In the genomic region with DNA sequence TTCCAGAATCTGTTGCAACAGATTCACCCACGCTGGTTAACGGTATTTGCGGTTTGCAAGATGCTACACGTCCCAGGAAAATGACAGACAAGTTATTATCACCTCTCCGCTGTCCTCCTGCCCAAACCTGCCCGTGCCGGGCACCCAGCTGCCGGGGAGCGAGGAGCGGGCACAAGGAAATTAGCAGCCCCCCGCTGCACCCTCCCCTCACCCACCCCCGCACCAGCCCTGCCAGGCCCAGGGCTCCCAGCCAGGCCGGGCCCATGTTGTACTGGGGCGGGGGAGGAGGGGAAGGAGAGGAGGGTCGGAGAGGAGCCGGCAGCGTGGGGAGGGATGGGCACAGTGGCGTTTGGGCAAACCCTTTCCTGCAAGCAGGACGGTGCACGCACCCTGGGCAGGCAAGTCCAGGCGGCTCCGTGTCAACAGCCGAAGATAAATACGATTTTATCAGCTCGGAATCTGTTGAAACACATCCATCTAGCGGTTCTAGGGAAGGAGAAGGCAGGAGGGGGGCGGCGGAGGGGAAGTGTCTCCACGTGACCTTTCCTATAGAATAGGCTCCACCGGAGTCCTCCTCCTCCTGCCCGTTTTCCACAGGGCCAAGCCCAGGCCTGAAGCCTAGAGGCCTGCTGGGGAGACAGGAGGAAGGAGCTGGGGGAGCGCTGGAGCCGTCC, we compare ENCODE assay signal across 15 cellular contexts. TPM values are rescaled to one million over a fixed set of nuclear protein-coding genes. Genes with fewer than 3 reads are reported as not detected.
DNase-seq lines count a peak whose midpoint lies in the region; ATAC-seq and TF ChIP-seq lines count a peak whose summit lies in the region.
"Had no signal": no experiment of that assay in that cellular context is flagged by ENCODE, and none has a peak within 500 bp of the region (broad histone marks: within the 10 kb centered on the region; RNA-seq: fewer than 3 reads in every experiment).

No MANE protein-coding gene starts in this region.

- H3K4me3 Mint-ChIP-seq in GM23338 (no peak overlapping the region), T-cell (no peak overlapping the region)
- H3K4me3 Mint-ChIP-seq in activated T-cell treated with anti-CD3 and anti-CD28 coated beads, Interleukin-2, amount 50 U/mL, for 24 hours, result no peak overlapping the region
- H3K4me3 Mint-ChIP-seq: nephron progenitor cell had no signal

- CTCF ChIA-PET in T-cell (lab: Charles Lee), result no interaction called here

- H3K36me3 Mint-ChIP-seq in GM23338 (ENCODE audit: low read depth), result no peaks in the 10 kb centered on the region
- no peaks in the 10 kb centered on the region for H3K36me3 Mint-ChIP-seq in activated T-cell treated with anti-CD3 and anti-CD28 coated beads, Interleukin-2, amount 50 U/mL, for 24 hours (ENCODE audit: low read depth)
- H3K36me3 Mint-ChIP-seq in T-cell, result no peaks in the 10 kb centered on the region

- no peaks in the 10 kb centered on the region for H3K9me2 ChIP-seq in GM23338 (ENCODE audit: insufficient read depth)

- H3F3A ChIP-seq in GM23338 (replicated peaks; ENCODE audit: low read depth), result no peaks in the 10 kb centered on the region

- no peaks in the 10 kb centered on the region for H3K4me1 ChIP-seq in GM23338 (ENCODE audit: insufficient read depth)
- H3K4me1 ChIP-seq: uterus had no signal

- no peak overlapping the region for H3K4me2 ChIP-seq in GM23338

- H2AFZ ChIP-seq in GM23338, result no peak overlapping the region

- no peak overlapping the region for H3K27ac Mint-ChIP-seq in GM23338
- H3K27ac Mint-ChIP-seq in activated T-cell treated with anti-CD3 and anti-CD28 coated beads, Interleukin-2, amount 50 U/mL, for 24 hours, result no peak overlapping the region
- no peak overlapping the region for H3K27ac Mint-ChIP-seq in T-cell
- H3K27ac Mint-ChIP-seq: nephron progenitor cell had no signal

- no peaks in the 10 kb centered on the region for H3K9me3 Mint-ChIP-seq in GM23338
- H3K9me3 Mint-ChIP-seq in activated T-cell treated with anti-CD3 and anti-CD28 coated beads, Interleukin-2, amount 50 U/mL, for 24 hours, result no peaks in the 10 kb centered on the region
- H3K9me3 Mint-ChIP-seq in T-cell, result no peaks in the 10 kb centered on the region
- H3K9me3 Mint-ChIP-seq: nephron progenitor cell had no signal

- no peaks in the 10 kb centered on the region for H3K27me3 ChIP-seq in GM23338 (ENCODE audit: insufficient read depth)

- DNase-seq in GM23338 (ENCODE audit: low spot score), result no peak
- peak; percentile 95 for DNase-seq in NCI-H1694 (lab: John Stamatoyannopoulos, UW)
- peak; percentile 72 for DNase-seq in SIG-M5 treated with dmso at 0.1 percent for 504 hours (lab: John Stamatoyannopoulos, UW; ENCODE audit: unreplicated experiment)
- no peak for DNase-seq in activated T-cell treated with anti-CD3 and anti-CD28 coated beads, Interleukin-2, amount 50 U/mL, for 24 hours
- no peak for DNase-seq in T-cell
- DNase-seq: activated gamma-delta T cell treated with Interleukin-2 at 50 U/mL for 16 hours; effector CD4-positive, alpha-beta T cell; foreskin melanocyte; stimulated activated naive CD4-positive, alpha-beta T cell; uterus had no signal

- H3K4me1 Mint-ChIP-seq in GM23338 (peaks cover 14% of the 10 kb centered on the region), T-cell (peaks cover 1 to 14% (median 7%) of the 10 kb centered on the region in 3 donors)
- peaks cover 1% of the 10 kb centered on the region for H3K4me1 Mint-ChIP-seq in activated T-cell treated with anti-CD3 and anti-CD28 coated beads, Interleukin-2, amount 50 U/mL, for 24 hours (ENCODE audit: low read depth)

- POLR2A ChIA-PET in T-cell (lab: Charles Lee), result no interaction called here

- TF ChIP-seq CTCF in GM23338 (conservative IDR thresholded peaks at IDR 0.05; ENCODE audit: low read depth in 2 of 2), result no peak

- no peaks in the 10 kb centered on the region for H4K20me1 ChIP-seq in GM23338 (replicated peaks; ENCODE audit: insufficient read depth)

- no peak overlapping the region for H3K4me3 ChIP-seq in GM23338
- H3K4me3 ChIP-seq: uterus had no signal

- H3K36me3 ChIP-seq in GM23338 (ENCODE audit: insufficient read depth), result no peaks in the 10 kb centered on the region
- H3K36me3 ChIP-seq: uterus had no signal

- H3K79me2 ChIP-seq in GM23338 (replicated peaks; ENCODE audit: insufficient read depth), result no peaks in the 10 kb centered on the region

- no peak overlapping the region for H3K27ac ChIP-seq in GM23338 (ENCODE audit: low read depth)
- H3K27ac ChIP-seq: uterus had no signal

- ATAC-seq in GM23338 (peak; percentile 6), esophagus mucosa (peak; percentile 72), GM21360 (IDR thresholded peaks at IDR 0.05; ENCODE audit: unreplicated experiment) (no peak), T-cell (replicated peaks in 1 of 4) (no peak)
- ATAC-seq: sciatic nerve had no signal

- H3K27me3 Mint-ChIP-seq in GM23338 (ENCODE audit: insufficient read depth, low read depth, poor library complexity) (peaks cover 12% of the 10 kb centered on the region), T-cell (peaks cover 0 to 3% of the 10 kb centered on the region in 2 donors)
- peaks cover 2% of the 10 kb centered on the region for H3K27me3 Mint-ChIP-seq in activated T-cell treated with anti-CD3 and anti-CD28 coated beads, Interleukin-2, amount 50 U/mL, for 24 hours

TF ChIP-seq in GM23338, 12 proteins besides CTCF, POLR2A, EP300 and RAD21:
- TF ChIP-seq STAT1 (IDR thresholded peaks at IDR 0.05; ENCODE audit: unreplicated experiment), result no peak
- TF ChIP-seq, protein P1, sequence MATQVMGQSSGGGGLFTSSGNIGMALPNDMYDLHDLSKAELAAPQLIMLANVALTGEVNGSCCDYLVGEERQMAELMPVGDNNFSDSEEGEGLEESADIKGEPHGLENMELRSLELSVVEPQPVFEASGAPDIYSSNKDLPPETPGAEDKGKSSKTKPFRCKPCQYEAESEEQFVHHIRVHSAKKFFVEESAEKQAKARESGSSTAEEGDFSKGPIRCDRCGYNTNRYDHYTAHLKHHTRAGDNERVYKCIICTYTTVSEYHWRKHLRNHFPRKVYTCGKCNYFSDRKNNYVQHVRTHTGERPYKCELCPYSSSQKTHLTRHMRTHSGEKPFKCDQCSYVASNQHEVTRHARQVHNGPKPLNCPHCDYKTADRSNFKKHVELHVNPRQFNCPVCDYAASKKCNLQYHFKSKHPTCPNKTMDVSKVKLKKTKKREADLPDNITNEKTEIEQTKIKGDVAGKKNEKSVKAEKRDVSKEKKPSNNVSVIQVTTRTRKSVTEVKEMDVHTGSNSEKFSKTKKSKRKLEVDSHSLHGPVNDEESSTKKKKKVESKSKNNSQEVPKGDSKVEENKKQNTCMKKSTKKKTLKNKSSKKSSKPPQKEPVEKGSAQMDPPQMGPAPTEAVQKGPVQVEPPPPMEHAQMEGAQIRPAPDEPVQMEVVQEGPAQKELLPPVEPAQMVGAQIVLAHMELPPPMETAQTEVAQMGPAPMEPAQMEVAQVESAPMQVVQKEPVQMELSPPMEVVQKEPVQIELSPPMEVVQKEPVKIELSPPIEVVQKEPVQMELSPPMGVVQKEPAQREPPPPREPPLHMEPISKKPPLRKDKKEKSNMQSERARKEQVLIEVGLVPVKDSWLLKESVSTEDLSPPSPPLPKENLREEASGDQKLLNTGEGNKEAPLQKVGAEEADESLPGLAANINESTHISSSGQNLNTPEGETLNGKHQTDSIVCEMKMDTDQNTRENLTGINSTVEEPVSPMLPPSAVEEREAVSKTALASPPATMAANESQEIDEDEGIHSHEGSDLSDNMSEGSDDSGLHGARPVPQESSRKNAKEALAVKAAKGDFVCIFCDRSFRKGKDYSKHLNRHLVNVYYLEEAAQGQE (IDR thresholded peaks at IDR 0.05; ENCODE audit: unreplicated experiment), result peak; percentile 17

RNA-seq across cellular contexts. Expression of gene CCDC27, which starts 35.1 kb away (rescaled TPM):
- total RNA-seq in GM23338 (2014; rRNA removed; shearing (Covaris generic)), result 0.45 TPM in 1 of 2 replicates, not detected in the other
- polyA plus RNA-seq in GM23338 (2016; fragmentation: Nextera tagmentation; extraction: Ambion mirVana), result 0.18 TPM in 1 of 2 replicates, not detected in the other
- total RNA-seq in esophagus mucosa (not detected), T-cell (not detected)
- total RNA-seq: RPMI7951, sciatic nerve, uterus had no signal

RNA-seq across cellular contexts. Expression of gene SMIM1, which starts 55.4 kb away (rescaled TPM):
- 3.2 TPM in 1 of 2 replicates, not detected in the other for total RNA-seq in GM23338 (2014; rRNA removed; shearing (Covaris generic))
- polyA plus RNA-seq in GM23338 (2016; fragmentation: Nextera tagmentation; extraction: Ambion mirVana), result 7.2 and 12.0 TPM in 2 replicates
- total RNA-seq in esophagus mucosa (1.5 TPM), T-cell (1 to 10 TPM; 1.3 to 6.2 (median 4.2) TPM)
- total RNA-seq: RPMI7951 had no signal

Comparison
In these comparisons a context has a peak if more than half of its experiments do, and no peak if none do; other contexts are left out.
1. ATAC-seq: peak in GM23338 (single experiment) and esophagus mucosa (single experiment); none in GM21360 (single experiment) and T-cell (0 of 4).
2. DNase-seq: peak in NCI-H1694 (single experiment) and SIG-M5 treated with dmso at 0.1 percent for 504 hours (single experiment); none in GM23338 (single experiment), activated T-cell treated with anti-CD3 and anti-CD28 coated beads, Interleukin-2, amount 50 U/mL, for 24 hours (single experiment) and T-cell (0 of 34).